ENCODE assay signal across 8 cellular contexts in the genomic region with DNA sequence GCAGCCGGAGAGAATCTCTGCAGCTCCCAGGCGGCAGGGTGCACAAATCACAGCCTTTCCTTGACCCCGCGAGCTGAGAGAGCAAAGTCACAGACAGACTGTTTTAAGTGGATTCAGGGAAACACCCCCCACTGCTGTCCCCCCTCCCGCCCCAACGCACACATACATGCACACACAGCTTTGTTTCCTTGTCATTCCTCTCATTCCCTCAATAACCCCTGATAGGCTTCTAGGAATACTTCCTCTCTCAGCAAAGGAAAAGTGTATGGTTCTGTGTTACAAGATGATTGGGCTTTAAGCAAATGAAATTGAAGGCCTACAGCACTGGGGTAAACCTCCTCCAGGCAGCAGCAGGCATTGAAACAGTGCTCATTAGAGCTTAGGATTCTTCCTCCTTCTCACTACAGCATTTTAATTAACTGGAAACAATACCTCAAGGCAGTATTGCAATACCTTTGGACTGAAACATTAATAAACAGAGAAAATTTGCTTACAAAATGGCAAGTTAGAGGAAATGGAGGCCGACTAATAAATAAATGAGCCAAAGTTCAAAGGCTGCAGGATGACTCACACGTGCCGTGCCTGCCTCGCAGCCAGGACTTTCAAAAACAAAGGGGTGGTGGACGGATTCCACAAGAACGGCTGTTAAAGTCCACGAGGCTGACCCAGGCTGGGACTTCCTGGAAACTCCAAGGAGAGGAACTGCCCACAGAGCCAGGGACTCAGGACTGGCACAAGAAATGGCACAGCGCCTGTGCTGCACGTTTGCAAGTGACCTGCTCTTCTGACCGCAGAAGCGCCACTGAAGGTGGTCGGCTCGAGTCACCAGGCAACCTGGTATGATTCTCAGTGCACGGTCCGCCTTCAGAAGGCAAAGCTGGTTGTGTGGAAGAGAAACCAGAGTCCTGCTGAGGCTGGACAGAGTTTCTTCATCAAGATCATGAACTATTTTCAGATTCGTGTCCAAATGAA.
DNase-seq lines count a peak whose midpoint lies in the region; ATAC-seq lines count a peak whose summit lies in the region.

No MANE protein-coding gene starts in this region.

- peak overlapping the region; percentile 53 for H3K4me3 Mint-ChIP-seq in activated T-helper 17 cell treated with anti-CD3 and anti-CD28 coated beads, Interleukin-2, amount 50 U/mL, for 72 hours

- H3K36me3 Mint-ChIP-seq in activated T-helper 17 cell treated with anti-CD3 and anti-CD28 coated beads, Interleukin-2, amount 50 U/mL, for 72 hours (ENCODE audit: low read depth): no peaks in the 10 kb centered on the region

- peak; percentile 47 for DNase-seq in activated CD4-positive, alpha-beta T cell treated with anti-CD3 and anti-CD28 coated beads for 48 hours
- DNase-seq in activated CD4-positive, alpha-beta T cell treated with anti-CD3 and anti-CD28 coated beads, Interleukin-2, amount 50 U/mL, for 4 hours: no peak
- DNase-seq in iris pigment epithelial cell (ENCODE audit: low read depth): peak; percentile 81
- no peak for DNase-seq in iPS-NIHi11 (ENCODE audit: low spot score)
- DNase-seq in globus pallidus (ENCODE audit: low spot score): no peak
- no peak for DNase-seq in AML-193 (lab: John Stamatoyannopoulos, UW)

- ATAC-seq in activated T-helper 17 cell treated with anti-CD3 and anti-CD28 coated beads, Interleukin-2, amount 50 U/mL, for 72 hours (replicated peaks): no peak

- H3K9me3 Mint-ChIP-seq in activated T-helper 17 cell treated with anti-CD3 and anti-CD28 coated beads, Interleukin-2, amount 50 U/mL, for 72 hours: no peaks in the 10 kb centered on the region

- H3K27me3 Mint-ChIP-seq in activated T-helper 17 cell treated with anti-CD3 and anti-CD28 coated beads, Interleukin-2, amount 50 U/mL, for 72 hours: peaks cover 23% of the 10 kb centered on the region

- no peak overlapping the region for H3K4me3 ChIP-seq in skin epidermis

- H3K4me1 Mint-ChIP-seq in activated T-helper 17 cell treated with anti-CD3 and anti-CD28 coated beads, Interleukin-2, amount 50 U/mL, for 72 hours: peaks cover 23% of the 10 kb centered on the region

- H3K27ac Mint-ChIP-seq in activated T-helper 17 cell treated with anti-CD3 and anti-CD28 coated beads, Interleukin-2, amount 50 U/mL, for 72 hours: peak overlapping the region; percentile 58

- peak overlapping the region in 13 of 21 experiments; percentile 10 to 75 (median 49) for H3K27ac ChIP-seq in skin epidermis

Comparison
In these comparisons a context has a peak if more than half of its experiments do, and no peak if none do; other contexts are left out.
1. DNase-seq: peak in activated CD4-positive, alpha-beta T cell treated with anti-CD3 and anti-CD28 coated beads for 48 hours (single experiment) and iris pigment epithelial cell (single experiment); none in activated CD4-positive, alpha-beta T cell treated with anti-CD3 and anti-CD28 coated beads, Interleukin-2, amount 50 U/mL, for 4 hours (0 of 2), iPS-NIHi11 (single experiment), globus pallidus (single experiment) and AML-193 (0 of 2).